Comparison of ENCODE assay signal across 23 cellular contexts in the genomic region with DNA sequence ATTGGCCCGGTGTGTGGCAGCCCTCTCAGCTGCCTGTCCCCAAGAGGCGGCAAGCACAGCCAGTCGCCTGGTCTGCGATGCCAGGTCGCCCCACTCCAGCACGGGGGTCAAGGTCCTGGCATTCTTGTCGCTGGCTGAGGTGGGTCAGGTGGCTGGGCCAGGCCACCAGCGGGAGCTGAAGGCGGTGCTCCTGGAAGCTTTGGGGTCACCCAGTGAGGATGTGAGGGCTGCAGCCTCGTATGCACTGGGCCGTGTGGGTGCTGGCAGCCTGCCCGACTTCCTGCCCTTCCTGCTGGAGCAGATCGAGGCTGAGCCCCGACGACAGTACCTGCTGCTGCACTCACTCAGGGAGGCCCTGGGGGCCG. TPM values are rescaled to one million over a fixed set of nuclear protein-coding genes. Genes with fewer than 3 reads are reported as not detected.
"Had no signal": no experiment of that assay in that cellular context is flagged by ENCODE, and none has a peak within 500 bp of the region (broad histone marks: within the 10 kb centered on the region; RNA-seq: fewer than 3 reads in every experiment).

No MANE protein-coding gene starts in this region.

- H3K4me1 Mint-ChIP-seq: activated CD4-positive, alpha-beta memory T cell treated with anti-CD3 and anti-CD28 coated beads, Interleukin-2, amount 10 ng/mL, durations not matched to agents 7 days and 5 days; brain; central memory CD8-positive, alpha-beta T cell; nephron had no signal

- H3K36me3 Mint-ChIP-seq: activated naive CD4-positive, alpha-beta T cell treated with anti-CD3 and anti-CD28 coated beads, Interleukin-2, amount 50 U/mL, for 72 hours; memory B cell; WTC11 had no signal

- H3K4me1 ChIP-seq: foreskin keratinocyte, stomach, testis, upper lobe of right lung had no signal

- H3K27ac Mint-ChIP-seq: activated CD4-positive, alpha-beta memory T cell treated with anti-CD3 and anti-CD28 coated beads, Interleukin-2, amount 10 ng/mL, durations not matched to agents 7 days and 5 days; activated naive CD4-positive, alpha-beta T cell treated with anti-CD3 and anti-CD28 coated beads, Interleukin-2, amount 50 U/mL, for 72 hours; brain; memory B cell; nephron; progenitor cell of endocrine pancreas; T-helper 1 cell treated with Interleukin-12 subunit alpha and Interleukin-12 subunit beta and Interleukin-4 antibody, amounts not matched to agents 30 μg/mL and 1 μg/mL, for 36 hours; WTC11 had no signal

- H3K9me3 Mint-ChIP-seq: activated CD4-positive, alpha-beta memory T cell treated with anti-CD3 and anti-CD28 coated beads, Interleukin-2, amount 10 ng/mL, durations not matched to agents 7 days and 5 days; activated naive CD4-positive, alpha-beta T cell treated with anti-CD3 and anti-CD28 coated beads, Interleukin-2, amount 50 U/mL, for 72 hours; brain; central memory CD8-positive, alpha-beta T cell; memory B cell; nephron; T-helper 1 cell treated with Interleukin-12 subunit alpha and Interleukin-12 subunit beta and Interleukin-4 antibody, amounts not matched to agents 30 μg/mL and 1 μg/mL, for 36 hours; WTC11 had no signal

- ATAC-seq: activated naive CD4-positive, alpha-beta T cell treated with anti-CD3 and anti-CD28 coated beads, Interleukin-2, amount 50 U/mL, for 72 hours; foreskin keratinocyte; left lobe of liver; mucosa of descending colon; sciatic nerve; upper lobe of right lung; WTC11 had no signal

- H3K27me3 Mint-ChIP-seq: activated CD4-positive, alpha-beta memory T cell treated with anti-CD3 and anti-CD28 coated beads, Interleukin-2, amount 10 ng/mL, durations not matched to agents 7 days and 5 days; brain; central memory CD8-positive, alpha-beta T cell; memory B cell; progenitor cell of endocrine pancreas had no signal

- H3K27ac ChIP-seq: foreskin keratinocyte, stomach, testis, upper lobe of right lung had no signal

- DNase-seq: activated CD4-positive, alpha-beta memory T cell treated with anti-CD3 and anti-CD28 coated beads, Interleukin-2, amount 10 ng/mL, durations not matched to agents 7 days and 5 days; activated CD4-positive, alpha-beta T cell treated with anti-CD3 and anti-CD28 coated beads for 4 hours; activated CD8-positive, alpha-beta memory T cell treated with anti-CD3 and anti-CD28 coated beads, Interleukin-2, amount 50 U/mL, for 4 hours; activated gamma-delta T cell; activated T-cell treated with anti-CD3 and anti-CD28 coated beads, Interleukin-2, amount 50 U/mL, for 48 hours; cortex of kidney; effector memory CD4-positive, alpha-beta T cell; foreskin keratinocyte; mucosa of descending colon; occipital lobe; stomach; testis; upper lobe of right lung had no signal

- H3K4me3 Mint-ChIP-seq: activated CD4-positive, alpha-beta memory T cell treated with anti-CD3 and anti-CD28 coated beads, Interleukin-2, amount 10 ng/mL, durations not matched to agents 7 days and 5 days; brain; central memory CD8-positive, alpha-beta T cell; memory B cell; nephron; T-helper 1 cell treated with Interleukin-12 subunit alpha and Interleukin-12 subunit beta and Interleukin-4 antibody, amounts not matched to agents 30 μg/mL and 1 μg/mL, for 36 hours; WTC11 had no signal

- H3K9me3 ChIP-seq: mucosa of descending colon, stomach, testis, upper lobe of right lung had no signal

- H3K27me3 ChIP-seq: foreskin keratinocyte, stomach, testis, upper lobe of right lung had no signal

- H3K36me3 ChIP-seq: upper lobe of right lung had no signal

- H3K4me3 ChIP-seq: mucosa of descending colon, stomach, testis, upper lobe of right lung had no signal

RNA-seq across cellular contexts. Expression of a gene that starts 58.3 kb away (rescaled TPM):
- total RNA-seq: activated CD4-positive, alpha-beta memory T cell treated with anti-CD3 and anti-CD28 coated beads, Interleukin-2, amount 10 ng/mL, durations not matched to agents 7 days and 5 days; activated naive CD4-positive, alpha-beta T cell treated with anti-CD3 and anti-CD28 coated beads, Interleukin-2, amount 50 U/mL, for 72 hours; mucosa of descending colon; occipital lobe; progenitor cell of endocrine pancreas; sciatic nerve; stomach; upper lobe of right lung had no signal
